Comparison of ENCODE assay signal across 19 cellular contexts in the genomic region with DNA sequence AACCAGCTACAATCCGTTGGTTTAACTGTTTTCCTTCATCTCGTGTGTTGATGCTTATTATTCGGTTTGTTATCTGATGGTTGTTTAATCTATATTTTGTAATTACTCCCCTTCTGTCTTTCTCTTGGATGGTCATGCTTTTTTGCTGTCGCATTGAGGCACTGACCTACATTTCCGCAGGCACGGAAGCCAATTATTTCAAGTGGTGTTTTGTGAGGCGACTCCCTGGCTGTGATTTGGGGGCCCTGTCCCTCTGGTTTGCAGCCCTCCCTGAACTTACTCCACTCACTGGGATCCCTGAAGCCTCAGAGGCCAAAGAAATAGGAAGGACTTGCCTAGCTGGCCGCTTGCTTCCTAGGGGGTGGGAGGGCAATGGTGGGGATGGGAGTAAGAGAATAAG.
DNase-seq lines count a peak whose midpoint lies in the region; ATAC-seq, FAIRE-seq and TF ChIP-seq lines count a peak whose summit lies in the region.
"Had no signal": no experiment of that assay in that cellular context is flagged by ENCODE, and none has a peak within 500 bp of the region (broad histone marks: within the 10 kb centered on the region; RNA-seq: fewer than 3 reads in every experiment).

No MANE protein-coding gene starts in this region.

- H3K9me3 ChIP-seq in endodermal cell (ENCODE audit: control insufficient read depth, low read length) (no peaks in the 10 kb centered on the region), vagina (no peaks in the 10 kb centered on the region), HepG2 (ENCODE audit: low read length) (no peaks in the 10 kb centered on the region)
- H3K9me3 ChIP-seq: BLaER1 had no signal

- H3K27me3 ChIP-seq in endodermal cell (ENCODE audit: control insufficient read depth, insufficient read depth, low read length, poor library complexity, severe bottlenecking) (peaks cover 96% of the 10 kb centered on the region), vagina (no peaks in the 10 kb centered on the region), HepG2 (ENCODE audit: control insufficient read depth in 1 of 2, insufficient read depth in 2 of 2, low read length in 2 of 2) (peaks cover 4 to 39% of the 10 kb centered on the region in 2 experiments; a peak in 4 of 5 replicates)
- H3K27me3 ChIP-seq: BLaER1 had no signal

- no peak for FAIRE-seq in HepG2 (lab: Jason Lieb, UNC)
- FAIRE-seq: H54 had no signal

- peaks cover 5% of the 10 kb centered on the region for H3K4me1 Mint-ChIP-seq in endodermal cell

- DNase-seq in GM13976 (ENCODE audit: low spot score) (peak; percentile 6), endodermal cell (peak; percentile 24), mucosa of gallbladder (ENCODE audit: low spot score) (peak; percentile 1), vagina (ENCODE audit: extremely low spot score in 2 of 2) (peak; percentile 40 to 74), HepG2 (ENCODE audit: low spot score) (no peak), GOT3 (lab: John Stamatoyannopoulos, UW) (no peak)
- DNase-seq: 8988T; CD4-positive, alpha-beta memory T cell; DMS153; DMS79 treated with DMSO at 0.1 percent for 48 hours; GF-D8; GM23248; HCEC 1CT; IMR-90 had no signal

- intact Hi-C loops in vagina (cut with DNase I) (no loop called here), HepG2 (cut with micrococcal nuclease; ENCODE audit: unreplicated experiment) (no loop called here)

- H3K36me3 Mint-ChIP-seq in endodermal cell (ENCODE audit: low read depth) = no peaks in the 10 kb centered on the region
- H3K36me3 Mint-ChIP-seq: CD14-positive monocyte; CD4-positive, alpha-beta memory T cell had no signal

- H3K79me2 ChIP-seq in HepG2 (ENCODE audit: insufficient read depth, low read length) = no peaks in the 10 kb centered on the region

- no peak overlapping the region for H3K27ac Mint-ChIP-seq in endodermal cell
- H3K27ac Mint-ChIP-seq: CD14-positive monocyte; CD4-positive, alpha-beta memory T cell had no signal

- 89 to 95% methylated on average over 3 to 8 of the region's 8 CpGs for WGBS in endodermal cell (ENCODE audit: insufficient coverage in 1 of 2, insufficient read length in 1 of 2), 2 experiments
- WGBS in HepG2 (ENCODE audit: low lambda C conversion rate) = 37% methylated on average over 8 of the region's 8 CpGs

- CTCF ChIA-PET in HepG2 (lab: Yijun Ruan, JAX; ENCODE audit: low intra/inter-chr PET ratio, low total read pairs) = no interaction called here

- POLR2A ChIA-PET in HepG2 (lab: Yijun Ruan, JAX) = no interaction called here

- H3K4me1 ChIP-seq in endodermal cell (ENCODE audit: control insufficient read depth, insufficient read depth, low read length) (no peaks in the 10 kb centered on the region), vagina (no peaks in the 10 kb centered on the region), HepG2 (ENCODE audit: insufficient read depth, low read length) (peaks cover 4% of the 10 kb centered on the region; the same call in 1 of the 2 replicates)

- in situ Hi-C loops in GM13976 (cut with MboI; ENCODE audit: low sequenced_read_pairs, unreplicated experiment) (no loop called here), HepG2 (cut with HindIII; ENCODE audit: extremely low pct_ligation_motif_present, low pct_unique_long_range_greater_than_20kb) (loop anchor here (10.0 kb wide), 1 partner anchor 213 kb away; no protein-coding TSS in a partner anchor)

- ATAC-seq in HepG2 (no peak), GM19395 (IDR thresholded peaks at IDR 0.05; ENCODE audit: unreplicated experiment) (no peak)

- H3K9me3 Mint-ChIP-seq in endodermal cell = no peaks in the 10 kb centered on the region

- H3K9ac ChIP-seq in endodermal cell (ENCODE audit: extremely low read depth, low read length, poor library complexity, severe bottlenecking) (no peak overlapping the region), HepG2 (ENCODE audit: insufficient read depth, low read depth, low read length) (no peak overlapping the region)
- H3K9ac ChIP-seq: BLaER1, GM23248 had no signal

- H3K36me3 ChIP-seq in endodermal cell (ENCODE audit: control insufficient read depth, insufficient read depth, low read length) (no peaks in the 10 kb centered on the region), vagina (no peaks in the 10 kb centered on the region), HepG2 (replicated peaks in 1 of 2; ENCODE audit: control insufficient read depth in 1 of 2, insufficient read depth in 2 of 2, low read length in 2 of 2) (no peaks in the 10 kb centered on the region)
- H3K36me3 ChIP-seq: BLaER1 had no signal

- H3K4me2 ChIP-seq in HepG2 (ENCODE audit: low read depth, low read length) = no peak overlapping the region
- H3K4me2 ChIP-seq: BLaER1 had no signal

- no TSS peak for BruUV-seq in HepG2 (replicated peaks; lab: Mats Ljungman, UMichigan)

- H3K4me3 Mint-ChIP-seq in endodermal cell = no peak overlapping the region
- H3K4me3 Mint-ChIP-seq: CD14-positive monocyte; CD4-positive, alpha-beta memory T cell had no signal

- H3K4me3 ChIP-seq in endodermal cell (ENCODE audit: low read length) (no peak overlapping the region), vagina (no peak overlapping the region), HepG2 (replicated peaks in 1 of 3; ENCODE audit: insufficient read depth in 1 of 3, low read depth in 2 of 3, low read length in 3 of 3) (no peak overlapping the region)
- H3K4me3 ChIP-seq: BLaER1, GM23248 had no signal

- H4K20me1 ChIP-seq in HepG2 (ENCODE audit: insufficient read depth, low read length) = 0 out of 2 replicates have a peak, but pooled peaks cover 3% of the 10 kb centered on the region
- H4K20me1 ChIP-seq: BLaER1 had no signal

- no peak overlapping the region for H2AFZ ChIP-seq in HepG2 (ENCODE audit: low read length)
- H2AFZ ChIP-seq: GM23248 had no signal

- TF ChIP-seq RAD21 in HepG2 (CRISPR knock-in tag; IDR thresholded peaks at IDR 0.05) = no peak

- H3K27me3 Mint-ChIP-seq in endodermal cell (ENCODE audit: insufficient read depth) = peaks cover 88% of the 10 kb centered on the region

- no peak for TF ChIP-seq CTCF in GM13976 (IDR thresholded peaks at IDR 0.05; ENCODE audit: borderline replicate concordance, control extremely low read depth, extremely low read depth, insufficient read depth, missing control alignments)
- no peak for TF ChIP-seq CTCF in endodermal cell (conservative IDR thresholded peaks at IDR 0.05)
- no peak for TF ChIP-seq CTCF in vagina (IDR thresholded peaks at IDR 0.05)
- TF ChIP-seq CTCF in HepG2 (CRISPR knock-in tag; IDR thresholded peaks at IDR 0.05) = no peak

- TF ChIP-seq EP300 in HepG2 (IDR thresholded peaks at IDR 0.05; ENCODE audit: low read depth in 2 of 2, low read length in 2 of 2) = no peak
- no peak for TF ChIP-seq EP300 in HepG2 (CRISPR knock-in tag; IDR thresholded peaks at IDR 0.05; ENCODE audit: borderline replicate concordance)

- H3K27ac ChIP-seq in endodermal cell (ENCODE audit: low read depth, low read length) (no peak overlapping the region), vagina (no peak overlapping the region), HepG2 (ENCODE audit: extremely low read length, insufficient read depth, low read length) (no peak overlapping the region)
- H3K27ac ChIP-seq: BLaER1, GM23248, HL-60 had no signal

- TF ChIP-seq POLR2A in vagina (IDR thresholded peaks at IDR 0.05) = no peak
- TF ChIP-seq POLR2A in HepG2 (IDR thresholded peaks at IDR 0.05; ENCODE audit: insufficient read depth in 1 of 2, low read depth in 2 of 2, low read length in 2 of 2) = no peak

TF ChIP-seq in HepG2, 621 proteins besides CTCF, POLR2A, EP300 and RAD21:
- TF ChIP-seq PITX1 (CRISPR knock-in tag; IDR thresholded peaks at IDR 0.05) (no peak), EED (CRISPR knock-in tag; IDR thresholded peaks at IDR 0.05) (no peak), ZFP82 (CRISPR knock-in tag; IDR thresholded peaks at IDR 0.05; ENCODE audit: borderline replicate concordance) (no peak), DNMT1 (CRISPR knock-in tag; IDR thresholded peaks at IDR 0.05) (no peak), ZBTB7B (CRISPR knock-in tag; IDR thresholded peaks at IDR 0.05) (no peak)
- TF ChIP-seq, protein P1, sequence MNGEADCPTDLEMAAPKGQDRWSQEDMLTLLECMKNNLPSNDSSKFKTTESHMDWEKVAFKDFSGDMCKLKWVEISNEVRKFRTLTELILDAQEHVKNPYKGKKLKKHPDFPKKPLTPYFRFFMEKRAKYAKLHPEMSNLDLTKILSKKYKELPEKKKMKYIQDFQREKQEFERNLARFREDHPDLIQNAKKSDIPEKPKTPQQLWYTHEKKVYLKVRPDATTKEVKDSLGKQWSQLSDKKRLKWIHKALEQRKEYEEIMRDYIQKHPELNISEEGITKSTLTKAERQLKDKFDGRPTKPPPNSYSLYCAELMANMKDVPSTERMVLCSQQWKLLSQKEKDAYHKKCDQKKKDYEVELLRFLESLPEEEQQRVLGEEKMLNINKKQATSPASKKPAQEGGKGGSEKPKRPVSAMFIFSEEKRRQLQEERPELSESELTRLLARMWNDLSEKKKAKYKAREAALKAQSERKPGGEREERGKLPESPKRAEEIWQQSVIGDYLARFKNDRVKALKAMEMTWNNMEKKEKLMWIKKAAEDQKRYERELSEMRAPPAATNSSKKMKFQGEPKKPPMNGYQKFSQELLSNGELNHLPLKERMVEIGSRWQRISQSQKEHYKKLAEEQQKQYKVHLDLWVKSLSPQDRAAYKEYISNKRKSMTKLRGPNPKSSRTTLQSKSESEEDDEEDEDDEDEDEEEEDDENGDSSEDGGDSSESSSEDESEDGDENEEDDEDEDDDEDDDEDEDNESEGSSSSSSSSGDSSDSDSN (CRISPR knock-in tag; IDR thresholded peaks at IDR 0.05) = no peak
- TF ChIP-seq, protein P2, sequence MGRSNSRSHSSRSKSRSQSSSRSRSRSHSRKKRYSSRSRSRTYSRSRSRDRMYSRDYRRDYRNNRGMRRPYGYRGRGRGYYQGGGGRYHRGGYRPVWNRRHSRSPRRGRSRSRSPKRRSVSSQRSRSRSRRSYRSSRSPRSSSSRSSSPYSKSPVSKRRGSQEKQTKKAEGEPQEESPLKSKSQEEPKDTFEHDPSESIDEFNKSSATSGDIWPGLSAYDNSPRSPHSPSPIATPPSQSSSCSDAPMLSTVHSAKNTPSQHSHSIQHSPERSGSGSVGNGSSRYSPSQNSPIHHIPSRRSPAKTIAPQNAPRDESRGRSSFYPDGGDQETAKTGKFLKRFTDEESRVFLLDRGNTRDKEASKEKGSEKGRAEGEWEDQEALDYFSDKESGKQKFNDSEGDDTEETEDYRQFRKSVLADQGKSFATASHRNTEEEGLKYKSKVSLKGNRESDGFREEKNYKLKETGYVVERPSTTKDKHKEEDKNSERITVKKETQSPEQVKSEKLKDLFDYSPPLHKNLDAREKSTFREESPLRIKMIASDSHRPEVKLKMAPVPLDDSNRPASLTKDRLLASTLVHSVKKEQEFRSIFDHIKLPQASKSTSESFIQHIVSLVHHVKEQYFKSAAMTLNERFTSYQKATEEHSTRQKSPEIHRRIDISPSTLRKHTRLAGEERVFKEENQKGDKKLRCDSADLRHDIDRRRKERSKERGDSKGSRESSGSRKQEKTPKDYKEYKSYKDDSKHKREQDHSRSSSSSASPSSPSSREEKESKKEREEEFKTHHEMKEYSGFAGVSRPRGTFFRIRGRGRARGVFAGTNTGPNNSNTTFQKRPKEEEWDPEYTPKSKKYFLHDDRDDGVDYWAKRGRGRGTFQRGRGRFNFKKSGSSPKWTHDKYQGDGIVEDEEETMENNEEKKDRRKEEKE (IDR thresholded peaks at IDR 0.05) = no peak

Comparison
In these comparisons a context has a peak if more than half of its experiments do, and no peak if none do; other contexts are left out.
1. DNase-seq: peak in GM13976 (single experiment), endodermal cell (single experiment), mucosa of gallbladder (single experiment) and vagina (2 of 2); none in HepG2 (single experiment) and GOT3 (single experiment).